In the genomic region with DNA sequence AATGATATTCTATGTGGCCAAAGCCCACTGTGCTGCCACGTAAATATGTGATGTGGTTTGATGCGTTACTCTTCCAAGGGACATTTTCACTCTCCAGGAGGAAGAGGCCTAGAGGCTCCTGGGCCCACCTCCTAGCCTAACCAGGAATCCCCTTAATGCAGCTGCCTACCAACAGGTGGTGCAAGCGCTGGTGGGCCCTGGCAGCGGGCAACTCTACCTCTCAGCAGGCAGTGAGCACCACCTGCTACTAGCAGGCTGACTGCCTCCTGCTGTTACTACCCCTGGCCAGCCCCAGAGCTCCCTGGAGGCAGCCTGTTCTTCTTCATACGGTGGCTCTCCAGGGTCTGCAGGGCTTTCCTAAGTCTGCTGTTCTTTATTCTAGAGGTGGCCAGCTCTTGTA, we compare ENCODE assay signal across 16 cellular contexts.
"Had no signal": no experiment of that assay in that cellular context is flagged by ENCODE, and none has a peak within 500 bp of the region (broad histone marks: within the 10 kb centered on the region; RNA-seq: fewer than 3 reads in every experiment).

No MANE protein-coding gene starts in this region.

- H3K27ac ChIP-seq: ascending aorta, epithelial cell of prostate, left lung, neutrophil, parathyroid adenoma, thoracic aorta had no signal

- H3K36me3 ChIP-seq: ascending aorta, left lung, neutrophil, thoracic aorta had no signal

- H3K4me1 ChIP-seq: ascending aorta, left lung had no signal

- H3K9ac ChIP-seq: parathyroid adenoma had no signal

- H3K79me2 ChIP-seq: parathyroid adenoma had no signal

- H3K4me3 Mint-ChIP-seq: activated CD4-positive, alpha-beta memory T cell treated with anti-CD3 and anti-CD28 coated beads for 36 hours; activated CD8-positive, alpha-beta memory T cell treated with anti-CD3 and anti-CD28 coated beads, Interleukin-2, amount 10 ng/mL, durations not matched to agents 7 days and 5 days; activated naive CD4-positive, alpha-beta T cell treated with anti-CD3 and anti-CD28 coated beads, Interleukin-2, amount 10 ng/mL, durations not matched to agents 7 days and 5 days; activated T-cell treated with anti-CD3 and anti-CD28 coated beads, Interleukin-2, amount 50 U/mL, for 24 hours; effector memory CD8-positive, alpha-beta T cell; naive B cell; stimulated activated effector memory CD8-positive, alpha-beta T cell treated with anti-CD3 and anti-CD28 coated beads, Interleukin-12 subunit alpha, Interleukin-12 subunit beta, amount 100 ng/mL, for 72 hours had no signal

- H3K27me3 ChIP-seq: ascending aorta, neutrophil had no signal

- H3K36me3 Mint-ChIP-seq: activated CD4-positive, alpha-beta memory T cell treated with anti-CD3 and anti-CD28 coated beads for 36 hours; activated CD8-positive, alpha-beta memory T cell treated with anti-CD3 and anti-CD28 coated beads, Interleukin-2, amount 10 ng/mL, durations not matched to agents 7 days and 5 days; activated naive CD4-positive, alpha-beta T cell treated with anti-CD3 and anti-CD28 coated beads, Interleukin-2, amount 10 ng/mL, durations not matched to agents 7 days and 5 days; naive B cell; stimulated activated effector memory CD8-positive, alpha-beta T cell treated with anti-CD3 and anti-CD28 coated beads, Interleukin-12 subunit alpha, Interleukin-12 subunit beta, amount 100 ng/mL, for 72 hours had no signal

- H3K9me3 Mint-ChIP-seq: activated CD4-positive, alpha-beta memory T cell treated with anti-CD3 and anti-CD28 coated beads for 36 hours; activated naive CD4-positive, alpha-beta T cell treated with anti-CD3 and anti-CD28 coated beads, Interleukin-2, amount 10 ng/mL, durations not matched to agents 7 days and 5 days; activated T-cell treated with anti-CD3 and anti-CD28 coated beads, Interleukin-2, amount 50 U/mL, for 24 hours; effector memory CD8-positive, alpha-beta T cell; naive B cell; stimulated activated effector memory CD8-positive, alpha-beta T cell treated with anti-CD3 and anti-CD28 coated beads, Interleukin-12 subunit alpha, Interleukin-12 subunit beta, amount 100 ng/mL, for 72 hours had no signal

- ATAC-seq: activated CD8-positive, alpha-beta memory T cell treated with anti-CD3 and anti-CD28 coated beads, Interleukin-2, amount 10 ng/mL, durations not matched to agents 7 days and 5 days; effector memory CD8-positive, alpha-beta T cell; left lung; stimulated activated effector memory CD8-positive, alpha-beta T cell treated with anti-CD3 and anti-CD28 coated beads, Interleukin-12 subunit alpha, Interleukin-12 subunit beta, amount 100 ng/mL, for 72 hours had no signal

- H3K27me3 Mint-ChIP-seq: activated CD4-positive, alpha-beta memory T cell treated with anti-CD3 and anti-CD28 coated beads for 36 hours had no signal

- H3K27ac Mint-ChIP-seq: activated CD4-positive, alpha-beta memory T cell treated with anti-CD3 and anti-CD28 coated beads for 36 hours; activated CD8-positive, alpha-beta memory T cell treated with anti-CD3 and anti-CD28 coated beads, Interleukin-2, amount 10 ng/mL, durations not matched to agents 7 days and 5 days; activated naive CD4-positive, alpha-beta T cell treated with anti-CD3 and anti-CD28 coated beads, Interleukin-2, amount 10 ng/mL, durations not matched to agents 7 days and 5 days; activated T-cell treated with anti-CD3 and anti-CD28 coated beads, Interleukin-2, amount 50 U/mL, for 24 hours; effector memory CD8-positive, alpha-beta T cell; naive B cell; stimulated activated effector memory CD8-positive, alpha-beta T cell treated with anti-CD3 and anti-CD28 coated beads, Interleukin-12 subunit alpha, Interleukin-12 subunit beta, amount 100 ng/mL, for 72 hours had no signal

- H3K4me1 Mint-ChIP-seq: activated CD8-positive, alpha-beta memory T cell treated with anti-CD3 and anti-CD28 coated beads, Interleukin-2, amount 10 ng/mL, durations not matched to agents 7 days and 5 days; activated naive CD4-positive, alpha-beta T cell treated with anti-CD3 and anti-CD28 coated beads, Interleukin-2, amount 10 ng/mL, durations not matched to agents 7 days and 5 days; naive B cell; stimulated activated effector memory CD8-positive, alpha-beta T cell treated with anti-CD3 and anti-CD28 coated beads, Interleukin-12 subunit alpha, Interleukin-12 subunit beta, amount 100 ng/mL, for 72 hours had no signal

- H3K4me3 ChIP-seq: ascending aorta, left lung, thoracic aorta had no signal

- H3K9me3 ChIP-seq: ascending aorta, left lung, neutrophil, thoracic aorta had no signal

- DNase-seq: activated CD4-positive, alpha-beta memory T cell treated with anti-CD3 and anti-CD28 coated beads for 36 hours; activated CD8-positive, alpha-beta memory T cell treated with anti-CD3 and anti-CD28 coated beads, Interleukin-2, amount 10 ng/mL, durations not matched to agents 7 days and 5 days; activated naive CD4-positive, alpha-beta T cell treated with anti-CD3 and anti-CD28 coated beads, Interleukin-2, amount 10 ng/mL, durations not matched to agents 7 days and 5 days; activated T-cell treated with anti-CD3 and anti-CD28 coated beads, Interleukin-2, amount 50 U/mL, for 24 hours; dermis blood vessel endothelial cell; effector memory CD8-positive, alpha-beta T cell; left lung; mammary epithelial cell; naive B cell; T1000 had no signal
